24 cellular contexts compared by ENCODE assay signal in the genomic region with DNA sequence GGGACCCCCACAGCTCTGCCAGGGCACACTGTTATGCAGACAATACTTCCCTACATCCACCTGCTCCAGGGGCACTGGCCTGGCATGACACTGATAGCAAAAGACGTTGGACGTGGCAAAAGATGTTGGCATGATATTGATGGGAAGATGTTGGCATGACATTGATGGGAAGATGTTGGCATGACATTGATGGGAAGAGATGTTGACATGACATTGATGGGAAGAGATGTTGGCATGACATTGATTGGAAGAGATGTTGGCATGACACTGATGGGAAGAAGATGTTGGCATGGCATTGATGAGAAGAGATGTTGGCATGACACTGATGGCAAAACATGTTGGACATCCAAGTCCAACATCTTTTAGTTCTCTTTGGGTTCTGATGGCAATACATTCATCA. TPM values are rescaled to one million over a fixed set of nuclear protein-coding genes. Genes with fewer than 3 reads are reported as not detected.
DNase-seq lines count a peak whose midpoint lies in the region; ATAC-seq and FAIRE-seq lines count a peak whose summit lies in the region.
"Had no signal": no experiment of that assay in that cellular context is flagged by ENCODE, and none has a peak within 500 bp of the region (broad histone marks: within the 10 kb centered on the region; RNA-seq: fewer than 3 reads in every experiment).

No MANE protein-coding gene starts in this region.

- intact Hi-C loops in Right ventricle myocardium inferior (cut with DNase I) = no loop called here
- intact Hi-C loops in left cardiac atrium (cut with DNase I) = no loop called here

- ATAC-seq in Right ventricle myocardium inferior (no peak), left cardiac atrium (no peak), naive B cell (ENCODE audit: low read depth in 2 of 2) (no peak), GM18867 (IDR thresholded peaks at IDR 0.05; ENCODE audit: unreplicated experiment) (no peak)
- ATAC-seq: GM12878, HCT116 had no signal

- no peaks in the 10 kb centered on the region for H3K9me3 Mint-ChIP-seq in naive B cell
- H3K9me3 Mint-ChIP-seq: CD4-positive, alpha-beta T cell; CD8-positive, alpha-beta memory T cell; HFFc6 had no signal

- FAIRE-seq in urothelium cell line (lab: Jason Lieb, UNC) = peak; percentile 32
- FAIRE-seq: A204.1, D721Med, GM12878, GM18507 had no signal

- DNase-seq in Right ventricle myocardium inferior (ENCODE audit: missing footprints) (peak; percentile 39), left cardiac atrium (no peak), naive B cell (no peak), urothelium cell line (ENCODE audit: low spot score) (no peak), NOMO-1 (lab: John Stamatoyannopoulos, UW; ENCODE audit: unreplicated experiment in 2 of 2) (no peak)
- DNase-seq: ACHN; AML-193; BE2C; CD4-positive, alpha-beta T cell; DMS 273 treated with DMSO at 0.1 percent for 48 hours; DMS79; EL; GDM1; GM23248; H9; HFFc6 had no signal

- H3K4me3 Mint-ChIP-seq in naive B cell = no peak overlapping the region
- H3K4me3 Mint-ChIP-seq: CD14-positive monocyte; CD4-positive, alpha-beta T cell; CD8-positive, alpha-beta memory T cell; H9; HFFc6 had no signal

- H3K4me1 Mint-ChIP-seq in naive B cell = peaks cover 13 to 24% (median 16%) of the 10 kb centered on the region in 3 donors

- H3K36me3 Mint-ChIP-seq in naive B cell = peaks cover 0 to 7% of the 10 kb centered on the region in 2 donors
- H3K36me3 Mint-ChIP-seq: CD14-positive monocyte had no signal

- peak overlapping the region in 4 of 6 donors; percentile 0 to 89 (median 44) for H3K27ac Mint-ChIP-seq in naive B cell
- H3K27ac Mint-ChIP-seq: CD14-positive monocyte; CD4-positive, alpha-beta T cell; CD8-positive, alpha-beta memory T cell; H9; HFFc6 had no signal

- peaks cover 0 to 22% (median 21%) of the 10 kb centered on the region in 3 donors for H3K27me3 Mint-ChIP-seq in naive B cell

RNA-seq across cellular contexts. Expression of a gene that starts 11.4 kb away (rescaled TPM):
- total RNA-seq in Right ventricle myocardium inferior (not detected), left cardiac atrium (under 1 TPM in 1 of 2 donors, not detected in 1; 0.18 TPM)
- polyA plus RNA-seq in naive B cell (ENCODE audit: low read depth in 6 of 6) = 1 to 10 TPM in 3 of 6 donors, under 1 TPM in 3; 0.29 to 3.6 (median 0.96) TPM
- total RNA-seq: HFFc6 had no signal
- polyA plus RNA-seq: GM23248 had no signal
